31 cellular contexts compared by ENCODE assay signal in the genomic region with DNA sequence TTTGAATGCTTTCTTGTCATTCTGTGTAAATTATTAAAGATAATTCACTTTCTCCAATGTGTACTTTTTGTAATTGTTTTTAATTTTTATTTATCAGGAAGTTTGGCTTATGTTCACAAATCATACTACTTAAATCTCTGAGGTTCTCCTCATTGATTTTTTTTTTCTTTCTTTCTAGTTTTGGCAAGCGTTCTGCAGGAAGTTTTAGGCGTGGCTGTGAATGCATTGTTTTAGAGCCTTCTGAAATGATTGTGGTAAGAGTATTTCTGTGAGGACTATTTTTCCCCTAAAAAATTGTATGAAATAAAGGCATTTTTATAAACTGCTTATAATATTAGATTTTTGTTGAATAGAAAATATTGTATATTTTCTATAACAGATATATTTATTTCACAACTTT.
DNase-seq lines count a peak whose midpoint lies in the region; ATAC-seq and TF ChIP-seq lines count a peak whose summit lies in the region.
"Had no signal": no experiment of that assay in that cellular context is flagged by ENCODE, and none has a peak within 500 bp of the region (broad histone marks: within the 10 kb centered on the region; RNA-seq: fewer than 3 reads in every experiment).

No MANE protein-coding gene starts in this region.

- TF ChIP-seq EP300 in upper lobe of left lung (IDR thresholded peaks at IDR 0.05): no peak

- intact Hi-C loops in body of pancreas (cut with DNase I): no loop called here

- DNase-seq in GM03348 (ENCODE audit: low spot score) (peak; percentile 35), adipocyte (ENCODE audit: low read depth) (peak; percentile 34), fibroblast of peridontal ligament (ENCODE audit: extremely low read depth) (peak; percentile 22), renal cortical epithelial cell (ENCODE audit: low read depth) (peak; percentile 17), upper lobe of left lung (no peak), SW 1271 (lab: John Stamatoyannopoulos, UW) (no peak), body of pancreas (no peak)
- no peak for DNase-seq in activated T-cell treated with anti-CD3 and anti-CD28 coated beads, Interleukin-2, amount 50 U/mL, for 24 hours
- DNase-seq: activated CD8-positive, alpha-beta T cell treated with anti-CD3 and anti-CD28 coated beads for 36 hours; activated effector memory CD4-positive, alpha-beta T cell treated with Interleukin-2 at 50 U/mL for 16 hours; activated naive CD8-positive, alpha-beta T cell treated with anti-CD3 and anti-CD28 coated beads, Interleukin-2, amount 10 ng/mL, durations not matched to agents 7 days and 5 days; activated T-cell treated with anti-CD3 and anti-CD28 coated beads for 4 hours; Caco-2; DMS79; effector memory CD8-positive, alpha-beta T cell; gastrocnemius medialis; GDM1; HCEC 1CT; hypothalamus; mucosa of descending colon; nephron progenitor cell; ovary; stimulated activated CD4-positive, alpha-beta T cell treated with anti-CD3 and anti-CD28 coated beads, Interleukin-12 subunit alpha, Interleukin-12 subunit beta, amount 100 ng/mL, for 4 hours; stimulated activated CD4-positive, alpha-beta T cell treated with anti-CD3 and anti-CD28 coated beads, Interleukin-4, amount 100 ng/mL, for 1 hour; upper lobe of right lung had no signal

- no peak for ATAC-seq in upper lobe of left lung (ENCODE audit: low FRiP score in 2 of 2)
- ATAC-seq in body of pancreas: no peak
- ATAC-seq: activated CD4-positive, CD25-positive, alpha-beta regulatory T cell treated with anti-CD3 and anti-CD28 coated beads, Interleukin-2, amount 50 U/mL, for 24 hours; activated CD8-positive, alpha-beta T cell treated with anti-CD3 and anti-CD28 coated beads for 36 hours; effector memory CD8-positive, alpha-beta T cell; esophagus mucosa; gastrocnemius medialis; mucosa of descending colon; upper lobe of right lung had no signal

- no peak overlapping the region for H3K4me3 ChIP-seq in adipocyte (ENCODE audit: low read length)
- no peak overlapping the region for H3K4me3 ChIP-seq in upper lobe of left lung
- H3K4me3 ChIP-seq in body of pancreas: no peak overlapping the region
- H3K4me3 ChIP-seq: gastrocnemius medialis, mucosa of descending colon, ovary, right atrium auricular region, upper lobe of right lung had no signal

- H3K27me3 Mint-ChIP-seq in activated T-cell treated with anti-CD3 and anti-CD28 coated beads, Interleukin-2, amount 50 U/mL, for 24 hours: no peaks in the 10 kb centered on the region
- H3K27me3 Mint-ChIP-seq: activated CD8-positive, alpha-beta T cell treated with anti-CD3 and anti-CD28 coated beads for 36 hours; activated naive CD8-positive, alpha-beta T cell treated with anti-CD3 and anti-CD28 coated beads, Interleukin-2, amount 10 ng/mL, durations not matched to agents 7 days and 5 days; effector memory CD8-positive, alpha-beta T cell had no signal

- peak overlapping the region in 1 of 4 donors; percentile 59 for H3K27ac ChIP-seq in upper lobe of left lung
- no peak overlapping the region for H3K27ac ChIP-seq in body of pancreas
- H3K27ac ChIP-seq: C4-2B, ovary, RWPE1, upper lobe of right lung had no signal

- TF ChIP-seq POLR2A in upper lobe of left lung (IDR thresholded peaks at IDR 0.05) (no peak), body of pancreas (IDR thresholded peaks at IDR 0.05) (no peak)

- H3K4me3 Mint-ChIP-seq in activated T-cell treated with anti-CD3 and anti-CD28 coated beads, Interleukin-2, amount 50 U/mL, for 24 hours: no peak overlapping the region
- H3K4me3 Mint-ChIP-seq: activated CD8-positive, alpha-beta T cell treated with anti-CD3 and anti-CD28 coated beads for 36 hours; activated naive CD8-positive, alpha-beta T cell treated with anti-CD3 and anti-CD28 coated beads, Interleukin-2, amount 10 ng/mL, durations not matched to agents 7 days and 5 days; nephron progenitor cell; T-helper 1 cell treated with Interleukin-12 subunit alpha and Interleukin-12 subunit beta and Interleukin-4 antibody, amounts not matched to agents 30 μg/mL and 1 μg/mL, for 36 hours had no signal

- H3K36me3 ChIP-seq in adipocyte (ENCODE audit: control insufficient read depth, insufficient read depth, low read length, severe bottlenecking): no peaks in the 10 kb centered on the region
- H3K36me3 ChIP-seq in upper lobe of left lung: no peaks in the 10 kb centered on the region
- H3K36me3 ChIP-seq in body of pancreas (replicated peaks in 1 of 2; ENCODE audit: insufficient read depth in 1 of 2, low read depth in 2 of 2): no peaks in the 10 kb centered on the region
- H3K36me3 ChIP-seq: ovary, right atrium auricular region, upper lobe of right lung had no signal

- H3K9ac ChIP-seq in adipocyte (ENCODE audit: low read length): no peak overlapping the region

- H3K4me1 Mint-ChIP-seq in activated T-cell treated with anti-CD3 and anti-CD28 coated beads, Interleukin-2, amount 50 U/mL, for 24 hours (ENCODE audit: low read depth): peaks cover 19% of the 10 kb centered on the region
- H3K4me1 Mint-ChIP-seq: nephron progenitor cell had no signal

- H3K9me3 ChIP-seq in adipocyte (ENCODE audit: control insufficient read depth, low read length) (peaks cover 3% of the 10 kb centered on the region), upper lobe of left lung (no peaks in the 10 kb centered on the region), body of pancreas (no peaks in the 10 kb centered on the region)
- H3K9me3 ChIP-seq: Caco-2, gastrocnemius medialis, mucosa of descending colon, ovary, right atrium auricular region, upper lobe of right lung had no signal

- no peaks in the 10 kb centered on the region for H3K9me3 Mint-ChIP-seq in activated T-cell treated with anti-CD3 and anti-CD28 coated beads, Interleukin-2, amount 50 U/mL, for 24 hours
- H3K9me3 Mint-ChIP-seq: activated CD8-positive, alpha-beta T cell treated with anti-CD3 and anti-CD28 coated beads for 36 hours; activated naive CD8-positive, alpha-beta T cell treated with anti-CD3 and anti-CD28 coated beads, Interleukin-2, amount 10 ng/mL, durations not matched to agents 7 days and 5 days; effector memory CD8-positive, alpha-beta T cell; T-helper 1 cell treated with Interleukin-12 subunit alpha and Interleukin-12 subunit beta and Interleukin-4 antibody, amounts not matched to agents 30 μg/mL and 1 μg/mL, for 36 hours had no signal

- H3K4me1 ChIP-seq in adipocyte (ENCODE audit: control insufficient read depth, insufficient read depth, low read length): peaks cover 10% of the 10 kb centered on the region
- H3K4me1 ChIP-seq in upper lobe of left lung: peaks cover 7 to 18% (median 14%) of the 10 kb centered on the region in 4 donors
- no peaks in the 10 kb centered on the region for H3K4me1 ChIP-seq in body of pancreas
- H3K4me1 ChIP-seq: Caco-2 had no signal

- WGBS in upper lobe of left lung, 2 donors: 27 to 36% methylated on average over 2 of the region's 2 CpGs
- 35 to 40% methylated on average over 2 of the region's 2 CpGs for WGBS in body of pancreas, 2 donors

- peaks cover 15% of the 10 kb centered on the region for H3K36me3 Mint-ChIP-seq in activated T-cell treated with anti-CD3 and anti-CD28 coated beads, Interleukin-2, amount 50 U/mL, for 24 hours (ENCODE audit: low read depth)

- TF ChIP-seq CTCF in upper lobe of left lung (IDR thresholded peaks at IDR 0.05) (no peak), body of pancreas (IDR thresholded peaks at IDR 0.05) (no peak)

- no peak overlapping the region for H3K27ac Mint-ChIP-seq in activated T-cell treated with anti-CD3 and anti-CD28 coated beads, Interleukin-2, amount 50 U/mL, for 24 hours
- H3K27ac Mint-ChIP-seq: activated CD8-positive, alpha-beta T cell treated with anti-CD3 and anti-CD28 coated beads for 36 hours; activated naive CD8-positive, alpha-beta T cell treated with anti-CD3 and anti-CD28 coated beads, Interleukin-2, amount 10 ng/mL, durations not matched to agents 7 days and 5 days; effector memory CD8-positive, alpha-beta T cell; nephron progenitor cell; T-helper 1 cell treated with Interleukin-12 subunit alpha and Interleukin-12 subunit beta and Interleukin-4 antibody, amounts not matched to agents 30 μg/mL and 1 μg/mL, for 36 hours had no signal

- H3K27me3 ChIP-seq in adipocyte (replicated peaks; ENCODE audit: control insufficient read depth, insufficient read depth, low read length) (no peaks in the 10 kb centered on the region), upper lobe of left lung (no peaks in the 10 kb centered on the region), body of pancreas (no peaks in the 10 kb centered on the region)
- H3K27me3 ChIP-seq: gastrocnemius medialis, ovary, right atrium auricular region, upper lobe of right lung had no signal

Comparison
In these comparisons a context has a peak if more than half of its experiments do, and no peak if none do; other contexts are left out.
1. DNase-seq: peak in GM03348 (single experiment), adipocyte (single experiment), fibroblast of peridontal ligament (single experiment) and renal cortical epithelial cell (single experiment); none in upper lobe of left lung (0 of 2), SW 1271 (0 of 2), activated T-cell treated with anti-CD3 and anti-CD28 coated beads, Interleukin-2, amount 50 U/mL, for 24 hours (single experiment) and body of pancreas (0 of 4).